ENCODE assay signal across 2 cellular contexts in the genomic region with DNA sequence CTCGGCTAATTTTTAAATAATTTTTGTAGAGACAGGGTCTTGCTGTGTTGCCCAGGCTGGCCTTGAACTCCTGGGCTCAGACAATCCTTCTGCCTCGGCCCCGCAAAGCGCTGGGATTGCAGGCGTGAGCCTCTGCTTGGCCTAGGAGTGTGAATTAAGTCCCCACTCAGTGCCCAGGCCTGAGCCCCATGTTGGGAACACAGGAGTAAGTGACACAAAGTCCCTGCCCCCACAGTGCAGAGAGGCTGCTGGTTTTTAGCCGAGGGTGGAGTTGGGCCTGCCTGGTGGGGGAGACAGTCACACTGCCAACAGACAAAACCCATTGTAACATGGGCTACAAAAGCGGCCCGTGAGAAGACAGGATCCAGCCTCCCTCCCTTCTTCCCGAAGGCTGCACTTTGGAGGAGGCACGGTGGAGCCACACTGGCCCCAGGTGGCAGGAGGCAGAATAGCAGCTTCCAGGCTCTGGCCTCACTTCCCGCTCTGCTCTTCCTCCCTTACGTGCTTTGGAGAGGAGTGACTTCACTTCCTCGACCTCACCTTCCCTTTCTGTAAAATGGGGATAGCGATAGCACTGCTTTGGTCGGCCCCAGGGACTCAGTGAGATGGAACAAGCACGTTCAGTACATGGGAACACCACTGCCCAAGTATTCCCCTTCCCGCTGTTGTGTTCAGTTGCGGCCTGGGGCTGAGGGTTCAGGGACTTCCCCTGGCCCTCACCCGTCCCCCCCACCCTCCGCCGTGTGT.
TF ChIP-seq lines count a peak whose summit lies in the region.

No MANE protein-coding gene starts in this region.

TF ChIP-seq in HCT116, 20 proteins besides CTCF, POLR2A, EP300 and RAD21 (continued from another document):
- TF ChIP-seq YY1 (IDR thresholded peaks at IDR 0.05; ENCODE audit: extremely low read depth, insufficient replicate concordance, low read depth, low read length) (peak; percentile 40), EGR1 (IDR thresholded peaks at IDR 0.05; ENCODE audit: low read depth) (no peak), ZNF274 (IDR thresholded peaks at IDR 0.05; ENCODE audit: low read depth, low read length) (no peak)
- TF ChIP-seq, protein P1, sequence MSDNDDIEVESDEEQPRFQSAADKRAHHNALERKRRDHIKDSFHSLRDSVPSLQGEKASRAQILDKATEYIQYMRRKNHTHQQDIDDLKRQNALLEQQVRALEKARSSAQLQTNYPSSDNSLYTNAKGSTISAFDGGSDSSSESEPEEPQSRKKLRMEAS (IDR thresholded peaks at IDR 0.05), result no peak

TF ChIP-seq in endothelial cell of umbilical vein, 7 proteins besides CTCF, POLR2A, EP300 and RAD21:
- TF ChIP-seq, protein P1 (IDR thresholded peaks at IDR 0.05; ENCODE audit: insufficient read depth, insufficient read length), result no peak
- TF ChIP-seq FOS (IDR thresholded peaks at IDR 0.05; ENCODE audit: borderline replicate concordance, insufficient read depth, low read length), result no peak
- TF ChIP-seq GATA2 (IDR thresholded peaks at IDR 0.05; ENCODE audit: insufficient read depth, insufficient read length, low read depth, low read length), result no peak
- TF ChIP-seq MYC (IDR thresholded peaks at IDR 0.05; ENCODE audit: low read depth, low read length), result no peak
- no peak for TF ChIP-seq EZH2 (IDR thresholded peaks at IDR 0.05; ENCODE audit: borderline replicate concordance, low read depth, low read length, severe bottlenecking)
- TF ChIP-seq POLR2AphosphoS5 (IDR thresholded peaks at IDR 0.05; ENCODE audit: insufficient read depth, low read depth, low read length), result no peak
- TF ChIP-seq JUN (IDR thresholded peaks at IDR 0.05; ENCODE audit: borderline replicate concordance, insufficient read depth, insufficient read length, low read depth), result no peak
